Comparison of ENCODE assay signal across 1 cellular context in genomic region chr17:39236383-39236927, GRCh38.
TF ChIP-seq lines count a peak whose summit lies in the region.

No MANE protein-coding gene starts in this region.

TF ChIP-seq in K562, 482 proteins besides CTCF, POLR2A, EP300 and RAD21:
- TF ChIP-seq CREM (IDR thresholded peaks at IDR 0.05; ENCODE audit: low read depth) (no peak), HMBOX1 (IDR thresholded peaks at IDR 0.05) (no peak), SETDB1 (IDR thresholded peaks at IDR 0.05; ENCODE audit: low read length) (no peak), ZNF311 (CRISPR knock-in tag; IDR thresholded peaks at IDR 0.05) (no peak), HMGXB4 (CRISPR knock-in tag; IDR thresholded peaks at IDR 0.05) (no peak), HDAC3 (IDR thresholded peaks at IDR 0.05; ENCODE audit: borderline replicate concordance, partially characterized antibody) (no peak), TAF9B (IDR thresholded peaks at IDR 0.05; ENCODE audit: partially characterized antibody) (no peak), ZNF324 (CRISPR knock-in tag; IDR thresholded peaks at IDR 0.05) (no peak), NBN (IDR thresholded peaks at IDR 0.05; ENCODE audit: low read depth) (no peak)
